Comparison of ENCODE assay signal across 19 cellular contexts in the genomic region with DNA sequence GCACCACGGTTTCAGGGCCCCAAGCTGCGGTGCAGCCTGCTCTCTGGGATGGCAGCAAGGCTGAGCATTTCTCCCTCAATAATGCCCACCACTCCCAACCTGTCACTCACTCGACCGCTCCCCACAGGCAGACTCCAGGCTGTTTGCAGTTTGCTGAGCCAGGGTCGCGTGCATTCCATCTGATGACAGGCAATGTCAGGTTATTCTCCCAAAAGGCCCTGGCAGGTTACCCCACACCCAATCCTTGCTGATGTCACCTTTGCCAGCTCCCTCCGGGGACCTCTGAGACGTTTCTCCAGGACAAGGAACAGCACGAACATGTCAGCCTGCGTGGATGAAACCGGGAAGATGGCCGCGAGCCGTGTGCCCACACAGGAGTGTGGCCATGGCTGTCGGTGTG. TPM values are rescaled to one million over a fixed set of nuclear protein-coding genes. Genes with fewer than 3 reads are reported as not detected.
DNase-seq lines count a peak whose midpoint lies in the region; ATAC-seq and TF ChIP-seq lines count a peak whose summit lies in the region.
"Had no signal": no experiment of that assay in that cellular context is flagged by ENCODE, and none has a peak within 500 bp of the region (broad histone marks: within the 10 kb centered on the region; RNA-seq: fewer than 3 reads in every experiment).

No MANE protein-coding gene starts in this region.

- peak overlapping the region; percentile 34 for H3K27ac Mint-ChIP-seq in mesothelial cell of epicardium
- H3K27ac Mint-ChIP-seq: CD8-positive, alpha-beta T cell had no signal

- peaks cover 46% of the 10 kb centered on the region for H3K4me1 Mint-ChIP-seq in mesothelial cell of epicardium

- intact Hi-C loops in Panc1 (cut with micrococcal nuclease; ENCODE audit: unreplicated experiment), result no loop called here

- in situ Hi-C loops in Panc1 (cut with HindIII; ENCODE audit: low pct_unique_long_range_greater_than_20kb, low sequenced_read_pairs), result no loop called here

- H3K4me2 ChIP-seq in BLaER1 treated with 17β-estradiol and CSF1 and Interleukin-3, amounts not matched to agents 10 nM and 100 nM, result peak overlapping the region; percentile 73 to 90 (median 80); a peak in 20 of 22 replicates

- no peaks in the 10 kb centered on the region for H3K36me3 ChIP-seq in BLaER1 treated with 17β-estradiol and CSF1 and Interleukin-3, amounts not matched to agents 10 nM and 100 nM
- H3K36me3 ChIP-seq in Panc1 (ENCODE audit: control insufficient read depth, insufficient read depth, low read length), result no peaks in the 10 kb centered on the region

- no TSS peak for BruUV-seq in Panc1 (replicated peaks; lab: Mats Ljungman, UMichigan)

- DNase-seq in Panc1 (ENCODE audit: low read depth, low spot score) (no peak), mesothelial cell of epicardium (ENCODE audit: low spot score in 2 of 2, unreplicated experiment in 2 of 2) (no peak), retina (peak; percentile 29)
- DNase-seq in central memory CD4-positive, alpha-beta T cell, result no peak
- DNase-seq: CD8-positive, alpha-beta T cell; GOT3; Karpas-422; MV-4-11; NCI-H1105 treated with DMSO at 0.1 percent for 48 hours; NCI-H1694 treated with DMSO at 0.1 percent for 48 hours; NCI-H446; NCI-H526; OCI-M1; SHP77 had no signal

- H4K20me1 ChIP-seq in BLaER1 treated with 17β-estradiol and CSF1 and Interleukin-3, amounts not matched to agents 10 nM and 100 nM, result no peaks in the 10 kb centered on the region

- CTCF ChIA-PET in Panc1 (lab: Charles Lee), result no interaction called here

- H3K4me3 ChIP-seq in BLaER1 treated with 17β-estradiol and CSF1 and Interleukin-3, amounts not matched to agents 10 nM and 100 nM, result 0 out of 20 replicates have a peak overlapping the region, but pooled peaks of 1 of the 10 experiments have one; percentile 27
- no peak overlapping the region for H3K4me3 ChIP-seq in Panc1 (ENCODE audit: low read depth in 2 of 2, low read length in 2 of 2)
- H3K4me3 ChIP-seq: SK-N-MC had no signal

- H3K36me3 Mint-ChIP-seq in mesothelial cell of epicardium, result no peaks in the 10 kb centered on the region
- H3K36me3 Mint-ChIP-seq: CD8-positive, alpha-beta T cell had no signal

- H3K9me3 ChIP-seq in BLaER1 treated with 17β-estradiol and CSF1 and Interleukin-3, amounts not matched to agents 10 nM and 100 nM (replicated peaks in 1 of 11), result no peaks in the 10 kb centered on the region
- H3K9me3 ChIP-seq in Panc1 (ENCODE audit: control insufficient read depth, insufficient read depth, low read depth, low read length), result no peaks in the 10 kb centered on the region

- H3K27me3 Mint-ChIP-seq in mesothelial cell of epicardium (ENCODE audit: low read depth), result peaks cover 29% of the 10 kb centered on the region

- H3K4me3 Mint-ChIP-seq in mesothelial cell of epicardium, result no peak overlapping the region
- H3K4me3 Mint-ChIP-seq: CD8-positive, alpha-beta T cell had no signal

- H3K27ac ChIP-seq in BLaER1 treated with 17β-estradiol and CSF1 and Interleukin-3, amounts not matched to agents 10 nM and 100 nM, result no peak overlapping the region
- H3K27ac ChIP-seq in Panc1 (ENCODE audit: low read length), result peak overlapping the region; percentile 57; the same call in 1 of the 2 replicates

- POLR2A ChIA-PET in Panc1 (lab: Charles Lee), result no interaction called here

- TF ChIP-seq CTCF in Panc1 (IDR thresholded peaks at IDR 0.05) (no peak), mesothelial cell of epicardium (IDR thresholded peaks at IDR 0.05; ENCODE audit: unreplicated experiment) (no peak)

- no peak overlapping the region; a peak in 2 of 22 replicates for H3K9ac ChIP-seq in BLaER1 treated with 17β-estradiol and CSF1 and Interleukin-3, amounts not matched to agents 10 nM and 100 nM

- H3K9me3 Mint-ChIP-seq in mesothelial cell of epicardium, result no peaks in the 10 kb centered on the region
- H3K9me3 Mint-ChIP-seq: CD8-positive, alpha-beta T cell had no signal

- ATAC-seq in Panc1 (no peak), HG03135 (IDR thresholded peaks at IDR 0.05; ENCODE audit: unreplicated experiment) (no peak), GM19023 (IDR thresholded peaks at IDR 0.05; ENCODE audit: unreplicated experiment) (no peak)
- ATAC-seq: CD8-positive, alpha-beta T cell; HCT116 had no signal

- peaks cover 51 to 83% (median 57%) of the 10 kb centered on the region in 10 experiments for H3K4me1 ChIP-seq in BLaER1 treated with 17β-estradiol and CSF1 and Interleukin-3, amounts not matched to agents 10 nM and 100 nM
- peaks cover 42% of the 10 kb centered on the region for H3K4me1 ChIP-seq in Panc1 (ENCODE audit: control insufficient read depth, insufficient read depth, low read length)

- H3K27me3 ChIP-seq in BLaER1 treated with 17β-estradiol and CSF1 and Interleukin-3, amounts not matched to agents 10 nM and 100 nM, result peaks cover 17 to 43% (median 32%) of the 10 kb centered on the region in 11 experiments
- H3K27me3 ChIP-seq in Panc1 (ENCODE audit: control insufficient read depth, insufficient read depth, low read length), result no peaks in the 10 kb centered on the region

RNA-seq across cellular contexts. Expression of a gene that starts 7.1 kb away (rescaled TPM):
- total RNA-seq in Panc1 (2021; ENCODE audit: unreplicated experiment) (167 TPM), mesothelial cell of epicardium (3.7 to 4.5 TPM (median 4.3 TPM) in 3 replicates)
- polyA plus RNA-seq in Panc1 (2012; ENCODE audit: insufficient read length), result 145 TPM

Comparison
In these comparisons a context has a peak if more than half of its experiments do, and no peak if none do; other contexts are left out.
1. RNA of a gene that starts 7.1 kb away (total RNA-seq): 167 TPM in Panc1 (single experiment); 3.7 to 4.5 TPM in mesothelial cell of epicardium; every median in the first group is over 10 times any median in the second.